ENCODE assay signal across 17 cellular contexts in the genomic region with DNA sequence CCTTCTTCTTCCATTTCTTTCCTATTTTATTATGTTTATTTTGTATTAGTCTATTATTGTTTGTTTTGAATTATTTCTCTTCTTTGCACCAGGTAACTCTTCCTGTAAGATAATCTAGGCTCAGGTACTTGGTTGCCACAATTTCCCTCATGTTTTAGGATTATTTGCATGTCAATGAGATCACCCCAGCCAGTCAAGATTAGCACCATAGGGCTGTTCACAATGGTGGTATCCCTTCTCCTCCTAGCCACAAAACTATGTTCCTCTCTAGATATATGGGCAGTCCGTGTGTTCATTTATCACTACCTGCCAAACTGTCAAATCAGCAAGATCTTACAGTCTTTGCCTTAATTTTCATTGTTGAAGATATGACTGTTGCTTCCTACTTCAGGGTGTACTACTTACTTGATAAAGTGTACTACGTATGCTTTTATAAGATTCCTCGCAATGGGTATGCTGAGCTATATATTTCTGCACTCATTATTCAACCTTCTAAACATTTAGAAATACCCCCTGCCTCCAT.
"Had no signal": no experiment of that assay in that cellular context is flagged by ENCODE, and none has a peak within 500 bp of the region (broad histone marks: within the 10 kb centered on the region; RNA-seq: fewer than 3 reads in every experiment).

No MANE protein-coding gene starts in this region.

- ATAC-seq: effector memory CD8-positive, alpha-beta T cell; gastrocnemius medialis; left cardiac atrium; lower lobe of right lung; pancreas; right cardiac atrium had no signal

- H3K27me3 ChIP-seq: esophagus muscularis mucosa, gastrocnemius medialis, pancreas had no signal

- H3K36me3 ChIP-seq: esophagus muscularis mucosa, gastrocnemius medialis, left ventricle myocardium inferior, lower lobe of right lung, pancreas had no signal

- H3K4me1 ChIP-seq: esophagus muscularis mucosa, gastrocnemius medialis, left ventricle myocardium inferior, lower lobe of right lung, pancreas had no signal

- H3K9me3 ChIP-seq: esophagus muscularis mucosa, gastrocnemius medialis, left ventricle myocardium inferior, lower lobe of right lung, pancreas had no signal

- H3K4me3 ChIP-seq: esophagus muscularis mucosa, gastrocnemius medialis, left ventricle myocardium inferior, lower lobe of right lung, pancreas, smooth muscle cell had no signal

- DNase-seq: effector memory CD8-positive, alpha-beta T cell; gastrocnemius medialis; glutamatergic neuron; kidney; left cardiac atrium; left ventricle myocardium inferior; lower lobe of right lung; naive B cell; occipital lobe; pancreas; right cardiac atrium; stimulated activated CD4-positive, alpha-beta T cell treated with anti-CD3 and anti-CD28 coated beads, Interleukin-2, amount 100 ng/mL, for 48 hours; stimulated activated naive CD4-positive, alpha-beta T cell treated with Interleukin-2 at 50 U/mL for 16 hours; trophoblast cell had no signal

- H3K4me2 ChIP-seq: smooth muscle cell had no signal

- FAIRE-seq: pancreas had no signal

- H3K27ac ChIP-seq: epithelial cell of prostate, esophagus muscularis mucosa, gastrocnemius medialis, left ventricle myocardium inferior, lower lobe of right lung, pancreas had no signal
